9 cellular contexts compared by ENCODE assay signal in the genomic region with DNA sequence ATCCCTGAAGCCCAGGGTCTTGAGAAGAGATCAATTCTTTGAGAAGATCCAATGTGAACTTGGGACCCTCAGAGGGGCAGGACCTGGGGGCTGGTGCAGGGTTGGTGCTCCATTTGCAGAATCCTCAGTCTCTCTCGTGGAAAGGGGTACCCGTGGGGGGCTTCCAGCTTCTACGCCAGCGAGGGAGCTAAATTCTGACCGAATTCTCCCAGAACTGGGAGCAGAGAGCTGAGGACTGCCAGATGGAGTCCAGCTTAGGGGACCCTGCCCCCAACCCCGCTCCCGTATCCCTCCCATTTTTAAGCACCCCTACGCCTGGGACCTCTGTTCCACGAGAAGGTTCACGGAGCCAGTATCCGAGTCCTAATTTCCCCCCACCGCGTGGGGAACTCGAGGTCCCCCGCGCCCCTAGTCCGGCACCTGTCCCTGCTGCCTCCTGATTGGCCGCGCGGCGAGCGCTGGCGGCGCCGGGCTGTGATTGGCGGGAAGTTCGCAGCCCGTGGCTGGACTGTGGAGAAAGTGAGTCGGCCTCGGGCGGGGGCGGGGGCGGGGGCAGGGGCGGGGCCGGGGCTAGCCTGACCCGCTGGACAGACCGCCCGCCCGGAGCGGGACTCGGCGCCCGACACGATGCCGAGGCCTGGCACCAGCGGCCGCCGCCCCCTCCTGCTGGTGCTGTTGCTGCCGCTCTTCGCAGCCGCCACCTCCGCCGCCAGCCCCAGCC. TPM values are rescaled to one million over a fixed set of nuclear protein-coding genes. Genes with fewer than 3 reads are reported as not detected.
DNase-seq lines count a peak whose midpoint lies in the region; ATAC-seq, FAIRE-seq and TF ChIP-seq lines count a peak whose summit lies in the region.
"Had no signal": no experiment of that assay in that cellular context is flagged by ENCODE, and none has a peak within 500 bp of the region (broad histone marks: within the 10 kb centered on the region; RNA-seq: fewer than 3 reads in every experiment).

No MANE protein-coding gene starts in this region.

- POLR2A ChIA-PET in A549 (lab: Yijun Ruan, JAX) (interaction anchor here (0.7 to 1.3 kb wide), 2 partner anchors 8 to 26 kb away, joined by 3 read pairs; no protein-coding TSS in a partner anchor), HCT116 (lab: Charles Lee) (interaction anchor here (1.0 to 1.1 kb wide), 2 partner anchors 9 to 11 kb away, joined by 3 read pairs; no protein-coding TSS in a partner anchor)

- no peaks in the 10 kb centered on the region for H3K9me2 ChIP-seq in HCT116 (ENCODE audit: insufficient read depth)

- RAD21 ChIA-PET in HCT116 (lab: Charles Lee; ENCODE audit: low non-redundant PET in 1 of 2, low total read pairs in 2 of 2, uncharacterized antibody in 2 of 2, unreplicated experiment in 2 of 2) = no interaction called here

- H3K4me3 ChIP-seq in A549 (peak overlapping the region; percentile 47), HCT116 (replicated peaks in 1 of 2; ENCODE audit: low read depth in 1 of 2, low read length in 2 of 2) (peak overlapping the region; percentile 74 to 82), adrenal gland (peak overlapping the region in 1 of 4 donors; percentile 24), vagina (peak overlapping the region; percentile 37 to 46)

- H2AFZ ChIP-seq in HCT116 (ENCODE audit: low read depth, low read length, poor library complexity, severe bottlenecking) = peak overlapping the region; percentile 22

- intact Hi-C loops in HCT116 (cut with micrococcal nuclease) = loop anchor here (5.0 kb wide), 1 partner anchor 74 kb away; no protein-coding TSS in a partner anchor
- intact Hi-C loops in adrenal gland (cut with DNase I) = loop anchor here (5.0 to 10.0 kb wide), 2 partner anchors 64 to 132 kb away; partner anchors contain the start of genes BLVRB (in 1 of the 2) and SPTBN4 (in 1 of the 2)
- intact Hi-C loops in vagina (cut with DNase I) = loop anchor here (5.0 kb wide), 1 partner anchor 64 kb away; no protein-coding TSS in a partner anchor

- TF ChIP-seq CTCF in A549 (IDR thresholded peaks at IDR 0.05) (no peak), HCT116 (IDR thresholded peaks at IDR 0.05 in 2 of 3, conservative IDR thresholded peaks at IDR 0.05 in 1 of 3; ENCODE audit: borderline replicate concordance in 1 of 3, insufficient read depth in 1 of 3, low read depth in 2 of 3, low read length in 2 of 3) (no peak), adrenal gland (IDR thresholded peaks at IDR 0.05) (no peak), vagina (IDR thresholded peaks at IDR 0.05) (no peak)

- 0 out of 2 replicates have a peak, but pooled peaks have one; percentile 28 for TF ChIP-seq POLR2A in A549 (IDR thresholded peaks at IDR 0.05; ENCODE audit: low read length)
- peak; percentile 34 for TF ChIP-seq POLR2A in HCT116 (IDR thresholded peaks at IDR 0.05; ENCODE audit: borderline replicate concordance, extremely low read depth, insufficient read depth, insufficient read length)
- TF ChIP-seq POLR2A in adrenal gland (IDR thresholded peaks at IDR 0.05) = no peak
- TF ChIP-seq POLR2A in vagina (IDR thresholded peaks at IDR 0.05) = no peak

- FAIRE-seq in A549 (lab: Jason Lieb, UNC) = no peak
- FAIRE-seq: GM18507 had no signal

- H3K4me1 ChIP-seq in A549 (peaks cover 41% of the 10 kb centered on the region), HCT116 (ENCODE audit: control insufficient read depth in 1 of 2, insufficient read depth in 2 of 2, low read length in 2 of 2) (peaks cover 23 to 67% of the 10 kb centered on the region in 2 experiments), adrenal gland (replicated peaks in 1 of 2) (peaks cover 8 to 33% of the 10 kb centered on the region in 2 donors), vagina (peaks cover 50% of the 10 kb centered on the region)

- WGBS in A549 (ENCODE audit: missing lambda C conversion rate) = 5% methylated on average over 30 of the region's 53 CpGs
- WGBS in adrenal gland, 4 donors = 4 to 35% (median 7%) methylated on average over 5 to 53 of the region's 53 CpGs

- no peaks in the 10 kb centered on the region for H3K9me3 ChIP-seq in A549
- H3K9me3 ChIP-seq in HCT116 (ENCODE audit: control insufficient read depth in 1 of 2, insufficient read depth in 1 of 2, low read depth in 1 of 2, low read length in 2 of 2) = no peaks in the 10 kb centered on the region
- no peaks in the 10 kb centered on the region for H3K9me3 ChIP-seq in adrenal gland (replicated peaks in 1 of 3)
- no peaks in the 10 kb centered on the region for H3K9me3 ChIP-seq in vagina

- H3K4me2 ChIP-seq in A549 = peak overlapping the region; percentile 94
- peak overlapping the region; percentile 91 for H3K4me2 ChIP-seq in HCT116 (ENCODE audit: low read length)

- ATAC-seq in A549 = peak; percentile 43 to 71
- ATAC-seq in HCT116 = peak; percentile 47

- peaks cover 10% of the 10 kb centered on the region; the same call in 1 of the 2 replicates for H3K79me2 ChIP-seq in HCT116 (ENCODE audit: insufficient read depth, low read length)

- TF ChIP-seq RAD21 in A549 (conservative IDR thresholded peaks at IDR 0.05 in 1 of 2, IDR thresholded peaks at IDR 0.05 in 1 of 2) = no peak
- TF ChIP-seq RAD21 in HCT116 (IDR thresholded peaks at IDR 0.05; ENCODE audit: low read depth) = no peak

- no peaks in the 10 kb centered on the region for H4K20me1 ChIP-seq in HCT116 (ENCODE audit: insufficient read depth)

- H3K27ac ChIP-seq in A549 (peak overlapping the region; percentile 66 to 85), HCT116 (ENCODE audit: low read depth, low read length) (peak overlapping the region; percentile 63), adrenal gland (no peak overlapping the region), vagina (peak overlapping the region; percentile 60)

- no peak for TF ChIP-seq EP300 in A549 (IDR thresholded peaks at IDR 0.05)

- CTCF ChIA-PET in A549 (lab: Yijun Ruan, JAX) (interaction anchor here (0.6 to 35.2 kb wide), 10 partner anchors 3 to 675 kb away, joined by 3 to 2247 read pairs (median 20); partner anchors contain the start of genes BLVRB, COQ8B, ITPKC and LTBP4), HCT116 (lab: Charles Lee) (interaction anchor here (1.4 kb wide), 1 partner anchor 38 kb away, joined by 3 read pairs; no protein-coding TSS in a partner anchor)

- peak; percentile 89 to 96 for DNase-seq in A549 (ENCODE audit: low read depth in 1 of 2, low spot score in 1 of 2)
- DNase-seq in HCT116 (ENCODE audit: low read depth, low spot score) = peak; percentile 67
- peak; percentile 67 to 81 (median 74) for DNase-seq in adrenal gland
- DNase-seq in islet precursor cell = peak; percentile 87
- no peak for DNase-seq in vagina (ENCODE audit: extremely low spot score in 2 of 2)
- DNase-seq in DMS153 (lab: John Stamatoyannopoulos, UW) = no peak
- no peak for DNase-seq in NOMO-1 (lab: John Stamatoyannopoulos, UW; ENCODE audit: unreplicated experiment in 2 of 2)
- DNase-seq in NCI-H1436 (lab: John Stamatoyannopoulos, UW) = no peak

- H3K36me3 ChIP-seq in HCT116 (ENCODE audit: control insufficient read depth in 1 of 2, insufficient read depth in 2 of 2, low read length in 2 of 2) (no peaks in the 10 kb centered on the region), adrenal gland (replicated peaks in 1 of 2) (no peaks in the 10 kb centered on the region), vagina (no peaks in the 10 kb centered on the region)

- H3K27me3 ChIP-seq in HCT116 (ENCODE audit: insufficient read depth, low read length) (no peaks in the 10 kb centered on the region), adrenal gland (peaks cover 15% of the 10 kb centered on the region), vagina (no peaks in the 10 kb centered on the region)

- H3K9ac ChIP-seq in HCT116 (ENCODE audit: low read length) = peak overlapping the region; percentile 85

- no TSS peak for BruUV-seq in HCT116 (replicated peaks; lab: Mats Ljungman, UMichigan)

TF ChIP-seq in A549, 52 proteins besides CTCF, POLR2A, EP300 and RAD21 (continues in another document):
- TF ChIP-seq KDM5A (IDR thresholded peaks at IDR 0.05) (no peak), TFCP2L1 (CRISPR knock-in tag; IDR thresholded peaks at IDR 0.05) (0 out of 2 replicates have a peak, but pooled peaks have one; percentile 65), CEBPB (IDR thresholded peaks at IDR 0.05) (no peak), HOXB5 (CRISPR knock-in tag; IDR thresholded peaks at IDR 0.05) (peak; percentile 57; the same call in 1 of the 2 replicates), CHD4 (IDR thresholded peaks at IDR 0.05; ENCODE audit: borderline replicate concordance) (no peak), PHF8 (IDR thresholded peaks at IDR 0.05; ENCODE audit: borderline replicate concordance, low read depth) (peak; percentile 11; the same call in 1 of the 2 replicates)

TF ChIP-seq in HCT116, 20 proteins besides CTCF, POLR2A, EP300 and RAD21 (continues in another document):
- TF ChIP-seq SIN3A (IDR thresholded peaks at IDR 0.05; ENCODE audit: low read depth) (no peak), POLR2AphosphoS5 (IDR thresholded peaks at IDR 0.05; ENCODE audit: low read depth, low read length) (peak; percentile 59; the same call in 1 of the 2 replicates)

RNA-seq across cellular contexts. Expression of gene LTBP4, which starts 4.4 kb away (rescaled TPM):
- polyA plus RNA-seq in A549 (2011; rRNA removed) = 23.1 and 32.0 TPM in 2 replicates
- 65.2 and 69.3 TPM in 2 replicates for polyA plus RNA-seq in A549 (2012; cell fraction: cytosol; rRNA removed)
- 475 and 611 TPM in 2 replicates for polyA plus RNA-seq in A549 (2012; cell fraction: nucleus; rRNA removed)
- polyA plus RNA-seq in A549 (2017; fragmentation: RNase III; extraction: RNeasy Plus Mini Kit Qiagen cat#74134 plus additional on column Dnase treatment) = 37.7 to 51.1 TPM (median 43.2 TPM) in 3 replicates
- 16.3 and 26.9 TPM in 2 replicates for polyA minus RNA-seq in A549 (2011; rRNA and poly(A)+ RNA removed)
- 310 TPM for total RNA-seq in HCT116 (2021; ENCODE audit: unreplicated experiment)
- polyA plus RNA-seq in HCT116 (2012) = 248 and 382 TPM in 2 replicates
- total RNA-seq in adrenal gland = 100 to 1,000 TPM in 6 of 8 donors, 10 to 100 TPM in 2; 46.7 to 205 (median 121) TPM
- polyA plus RNA-seq in adrenal gland = 100 to 1,000 TPM in 2 of 3 donors, 10 to 100 TPM in 1; 15.3 to 272 (median 142) TPM
- total RNA-seq in vagina = 983 TPM

RNA-seq across cellular contexts. Expression of gene SHKBP1, which starts 20.1 kb away (rescaled TPM):
- 75.2 and 79.7 TPM in 2 replicates for polyA plus RNA-seq in A549 (2011; rRNA removed)
- 163 and 237 TPM in 2 replicates for polyA plus RNA-seq in A549 (2012; cell fraction: cytosol; rRNA removed)
- polyA plus RNA-seq in A549 (2012; cell fraction: nucleus; rRNA removed) = 317 and 432 TPM in 2 replicates
- 94.9 to 128 TPM (median 123 TPM) in 3 replicates for polyA plus RNA-seq in A549 (2017; fragmentation: RNase III; extraction: RNeasy Plus Mini Kit Qiagen cat#74134 plus additional on column Dnase treatment)
- 133 and 167 TPM in 2 replicates for polyA minus RNA-seq in A549 (2011; rRNA and poly(A)+ RNA removed)
- total RNA-seq in HCT116 (2021; ENCODE audit: unreplicated experiment) = 97.4 TPM
- polyA plus RNA-seq in HCT116 (2012) = 95.7 and 104 TPM in 2 replicates
- 10 to 100 TPM; 37.4 to 96.3 (median 51.6) TPM for total RNA-seq in adrenal gland
- 100 to 1,000 TPM in 2 of 3 donors, 10 to 100 TPM in 1; 17.8 to 157 (median 118) TPM for polyA plus RNA-seq in adrenal gland
- 51.6 TPM for total RNA-seq in vagina

Comparison
In these comparisons a context has a peak if more than half of its experiments do, and no peak if none do; other contexts are left out.
1. DNase-seq: peak in A549 (2 of 2), HCT116 (single experiment), adrenal gland (7 of 7) and islet precursor cell (single experiment); none in vagina (0 of 2), DMS153 (single experiment), NOMO-1 (0 of 2) and NCI-H1436 (single experiment).
2. H3K27ac ChIP-seq: peak in A549 (2 of 2), HCT116 (single experiment) and vagina (single experiment); none in adrenal gland (0 of 5).
3. POLR2A ChIP-seq: peak in A549 (single experiment) and HCT116 (single experiment); none in adrenal gland (0 of 2) and vagina (0 of 2).
4. Of the 6 proteins assayed by ChIP-seq in both A549 and HCT116: peak only in A549: MAX; only in HCT116: none; in both: POLR2A; in neither: 4.